In the genomic region with DNA sequence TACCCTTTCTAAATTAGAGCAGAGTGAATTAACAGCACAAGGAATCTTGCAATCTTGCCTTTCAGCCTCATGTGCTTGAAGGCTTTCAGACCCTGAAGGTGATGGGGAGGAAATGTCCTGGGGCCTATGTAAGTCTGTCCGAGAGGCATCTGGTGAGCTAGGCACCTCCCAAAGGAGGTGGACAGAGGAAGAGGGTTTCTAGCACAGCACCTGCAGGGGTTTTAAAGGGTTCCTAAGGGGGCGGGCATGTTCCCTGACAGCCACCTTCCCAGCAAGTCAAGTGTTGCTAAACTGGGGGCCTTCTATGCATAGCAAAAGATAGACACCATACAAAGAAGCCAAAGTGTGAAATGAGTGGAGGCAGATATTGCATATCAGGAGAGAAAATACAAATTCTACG, we compare ENCODE assay signal across 2 cellular contexts.
TF ChIP-seq lines count a peak whose summit lies in the region.

No MANE protein-coding gene starts in this region.

TF ChIP-seq in SK-N-SH, 30 proteins besides CTCF, POLR2A, EP300 and RAD21 (continued from another document):
- TF ChIP-seq, protein P1, sequence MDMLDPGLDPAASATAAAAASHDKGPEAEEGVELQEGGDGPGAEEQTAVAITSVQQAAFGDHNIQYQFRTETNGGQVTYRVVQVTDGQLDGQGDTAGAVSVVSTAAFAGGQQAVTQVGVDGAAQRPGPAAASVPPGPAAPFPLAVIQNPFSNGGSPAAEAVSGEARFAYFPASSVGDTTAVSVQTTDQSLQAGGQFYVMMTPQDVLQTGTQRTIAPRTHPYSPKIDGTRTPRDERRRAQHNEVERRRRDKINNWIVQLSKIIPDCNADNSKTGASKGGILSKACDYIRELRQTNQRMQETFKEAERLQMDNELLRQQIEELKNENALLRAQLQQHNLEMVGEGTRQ (IDR thresholded peaks at IDR 0.05; ENCODE audit: borderline replicate concordance, low read depth, low read length) = no peak

TF ChIP-seq in SK-N-SH treated with all-trans-retinoic acid at 6 μM for 48 hours, 23 proteins besides CTCF, POLR2A, EP300 and RAD21 (continued from another document):
- TF ChIP-seq, protein P2, sequence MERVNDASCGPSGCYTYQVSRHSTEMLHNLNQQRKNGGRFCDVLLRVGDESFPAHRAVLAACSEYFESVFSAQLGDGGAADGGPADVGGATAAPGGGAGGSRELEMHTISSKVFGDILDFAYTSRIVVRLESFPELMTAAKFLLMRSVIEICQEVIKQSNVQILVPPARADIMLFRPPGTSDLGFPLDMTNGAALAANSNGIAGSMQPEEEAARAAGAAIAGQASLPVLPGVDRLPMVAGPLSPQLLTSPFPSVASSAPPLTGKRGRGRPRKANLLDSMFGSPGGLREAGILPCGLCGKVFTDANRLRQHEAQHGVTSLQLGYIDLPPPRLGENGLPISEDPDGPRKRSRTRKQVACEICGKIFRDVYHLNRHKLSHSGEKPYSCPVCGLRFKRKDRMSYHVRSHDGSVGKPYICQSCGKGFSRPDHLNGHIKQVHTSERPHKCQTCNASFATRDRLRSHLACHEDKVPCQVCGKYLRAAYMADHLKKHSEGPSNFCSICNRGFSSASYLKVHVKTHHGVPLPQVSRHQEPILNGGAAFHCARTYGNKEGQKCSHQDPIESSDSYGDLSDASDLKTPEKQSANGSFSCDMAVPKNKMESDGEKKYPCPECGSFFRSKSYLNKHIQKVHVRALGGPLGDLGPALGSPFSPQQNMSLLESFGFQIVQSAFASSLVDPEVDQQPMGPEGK (CRISPR knock-in tag; IDR thresholded peaks at IDR 0.05; ENCODE audit: borderline replicate concordance) = no peak
- TF ChIP-seq ZNF70 (CRISPR knock-in tag; IDR thresholded peaks at IDR 0.05) (no peak), ESRRG (CRISPR knock-in tag; IDR thresholded peaks at IDR 0.05) (no peak), ZNF565 (CRISPR knock-in tag; conservative IDR thresholded peaks at IDR 0.05; ENCODE audit: low read depth) (no peak), ZNF8 (CRISPR knock-in tag; IDR thresholded peaks at IDR 0.05) (no peak), TCF4 (CRISPR knock-in tag; IDR thresholded peaks at IDR 0.05; ENCODE audit: borderline replicate concordance) (no peak), BACH2 (CRISPR knock-in tag; IDR thresholded peaks at IDR 0.05; ENCODE audit: borderline replicate concordance) (no peak)
- TF ChIP-seq, protein P3, sequence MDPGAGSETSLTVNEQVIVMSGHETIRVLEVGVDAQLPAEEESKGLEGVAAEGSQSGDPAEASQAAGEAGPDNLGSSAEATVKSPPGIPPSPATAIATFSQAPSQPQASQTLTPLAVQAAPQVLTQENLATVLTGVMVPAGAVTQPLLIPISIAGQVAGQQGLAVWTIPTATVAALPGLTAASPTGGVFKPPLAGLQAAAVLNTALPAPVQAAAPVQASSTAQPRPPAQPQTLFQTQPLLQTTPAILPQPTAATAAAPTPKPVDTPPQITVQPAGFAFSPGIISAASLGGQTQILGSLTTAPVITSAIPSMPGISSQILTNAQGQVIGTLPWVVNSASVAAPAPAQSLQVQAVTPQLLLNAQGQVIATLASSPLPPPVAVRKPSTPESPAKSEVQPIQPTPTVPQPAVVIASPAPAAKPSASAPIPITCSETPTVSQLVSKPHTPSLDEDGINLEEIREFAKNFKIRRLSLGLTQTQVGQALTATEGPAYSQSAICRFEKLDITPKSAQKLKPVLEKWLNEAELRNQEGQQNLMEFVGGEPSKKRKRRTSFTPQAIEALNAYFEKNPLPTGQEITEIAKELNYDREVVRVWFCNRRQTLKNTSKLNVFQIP (CRISPR knock-in tag; IDR thresholded peaks at IDR 0.05; ENCODE audit: borderline replicate concordance, low read depth) = no peak
- TF ChIP-seq, protein P4, sequence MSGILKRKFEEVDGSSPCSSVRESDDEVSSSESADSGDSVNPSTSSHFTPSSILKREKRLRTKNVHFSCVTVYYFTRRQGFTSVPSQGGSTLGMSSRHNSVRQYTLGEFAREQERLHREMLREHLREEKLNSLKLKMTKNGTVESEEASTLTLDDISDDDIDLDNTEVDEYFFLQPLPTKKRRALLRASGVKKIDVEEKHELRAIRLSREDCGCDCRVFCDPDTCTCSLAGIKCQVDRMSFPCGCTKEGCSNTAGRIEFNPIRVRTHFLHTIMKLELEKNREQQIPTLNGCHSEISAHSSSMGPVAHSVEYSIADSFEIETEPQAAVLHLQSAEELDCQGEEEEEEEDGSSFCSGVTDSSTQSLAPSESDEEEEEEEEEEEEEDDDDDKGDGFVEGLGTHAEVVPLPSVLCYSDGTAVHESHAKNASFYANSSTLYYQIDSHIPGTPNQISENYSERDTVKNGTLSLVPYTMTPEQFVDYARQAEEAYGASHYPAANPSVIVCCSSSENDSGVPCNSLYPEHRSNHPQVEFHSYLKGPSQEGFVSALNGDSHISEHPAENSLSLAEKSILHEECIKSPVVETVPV (CRISPR knock-in tag; IDR thresholded peaks at IDR 0.05) = no peak
